11 cellular contexts compared by ENCODE assay signal in genomic region chr14:95713596-95714371, GRCh38. TPM values are rescaled to one million over a fixed set of nuclear protein-coding genes. Genes with fewer than 3 reads are reported as not detected.
DNase-seq lines count a peak whose midpoint lies in the region; ATAC-seq and TF ChIP-seq lines count a peak whose summit lies in the region.
"Had no signal": no experiment of that assay in that cellular context is flagged by ENCODE, and none has a peak within 500 bp of the region (broad histone marks: within the 10 kb centered on the region; RNA-seq: fewer than 3 reads in every experiment).

Gene TCL1A, minus strand, starts transcription at chr14:95714125. Its CDS starts 59 bp downstream, at chr14:95714066.

- no peaks in the 10 kb centered on the region for H3K9me3 ChIP-seq in right atrium auricular region
- H3K9me3 ChIP-seq: Caco-2, vagina had no signal

- H3K36me3 ChIP-seq in right atrium auricular region = no peaks in the 10 kb centered on the region
- H3K36me3 ChIP-seq: vagina had no signal

- peak; percentile 16 for DNase-seq in RPMI8226
- no peak for DNase-seq in NCI-H1105 (lab: John Stamatoyannopoulos, UW)
- no peak for DNase-seq in right atrium auricular region (ENCODE audit: low spot score)
- no peak for DNase-seq in stimulated activated CD4-positive, alpha-beta T cell treated with anti-CD3 and anti-CD28 coated beads, Interleukin-2, amount 100 ng/mL, for 24 hours
- DNase-seq in stimulated activated naive CD4-positive, alpha-beta T cell (lab: John Stamatoyannopoulos, UW) = no peak
- DNase-seq: Caco-2 had no signal

- H3K27ac ChIP-seq in right atrium auricular region = no peak within 1 kb of the TSS
- H3K27ac ChIP-seq: vagina had no signal

- H3K4me1 ChIP-seq in right atrium auricular region = no peaks in the 10 kb centered on the region
- H3K4me1 ChIP-seq: Caco-2, vagina had no signal

- no peak within 1 kb of the TSS for H3K4me3 ChIP-seq in right atrium auricular region
- H3K4me3 ChIP-seq: vagina had no signal

- ATAC-seq in GM19395 (IDR thresholded peaks at IDR 0.05; ENCODE audit: unreplicated experiment) = peak; percentile 78
- ATAC-seq in HG02885 (IDR thresholded peaks at IDR 0.05; ENCODE audit: poor library complexity, unreplicated experiment) = peak; percentile 86

- peak; percentile 62 for TF ChIP-seq CTCF in GM12872 (IDR thresholded peaks at IDR 0.05; ENCODE audit: insufficient read depth, low read depth, low read length)
- no peak for TF ChIP-seq CTCF in right atrium auricular region (IDR thresholded peaks at IDR 0.05)

- peaks cover 0 to 7% of the 10 kb centered on the region in 2 donors for H3K27me3 ChIP-seq in right atrium auricular region

RNA-seq across cellular contexts. Expression of gene TCL1A, which starts in this region (rescaled TPM):
- total RNA-seq in right atrium auricular region = under 1 TPM in 1 of 2 donors, not detected in 1; 0.71 TPM
- total RNA-seq: Caco-2, myocyte, vagina had no signal
